ENCODE assay signal across 9 cellular contexts in the genomic region with DNA sequence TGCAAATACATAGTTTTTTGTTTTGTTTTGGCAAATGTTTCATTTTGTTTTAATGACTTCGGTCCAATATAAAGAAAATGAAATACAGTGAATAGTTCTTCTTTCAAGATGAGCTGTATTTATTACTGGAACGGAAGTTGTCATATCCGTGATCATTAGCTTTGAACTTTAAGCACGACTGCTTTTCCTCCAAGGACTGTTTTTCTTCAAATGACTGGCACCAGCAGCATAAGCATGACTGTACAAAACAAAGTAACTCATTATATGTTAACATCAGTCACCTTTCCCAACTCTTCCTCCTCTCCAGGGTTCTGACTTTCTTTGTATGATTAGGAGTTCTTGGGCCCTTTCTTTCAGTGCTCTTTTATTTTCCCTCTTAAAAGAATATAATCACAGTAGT. TPM values are rescaled to one million over a fixed set of nuclear protein-coding genes. Genes with fewer than 3 reads are reported as not detected.
DNase-seq lines count a peak whose midpoint lies in the region; ATAC-seq, FAIRE-seq and TF ChIP-seq lines count a peak whose summit lies in the region.
"Had no signal": no experiment of that assay in that cellular context is flagged by ENCODE, and none has a peak within 500 bp of the region (broad histone marks: within the 10 kb centered on the region; RNA-seq: fewer than 3 reads in every experiment).

No MANE protein-coding gene starts in this region.

- H3K4me2 ChIP-seq in GM12878 (ENCODE audit: control insufficient read depth, insufficient read depth), result peak overlapping the region; percentile 27; the same call in 1 of the 2 replicates
- H3K4me2 ChIP-seq: PC-9 had no signal

- H3K4me1 ChIP-seq in GM12878 (ENCODE audit: control insufficient read depth, insufficient read depth, low read length), result no peaks in the 10 kb centered on the region; the same call in 1 of the 2 replicates
- peaks cover 8% of the 10 kb centered on the region for H3K4me1 ChIP-seq in suprapubic skin
- H3K4me1 ChIP-seq in aorta (ENCODE audit: control insufficient read depth in 1 of 2, insufficient read depth in 2 of 2, low read length in 2 of 2), result no peaks in the 10 kb centered on the region

- H3K27me3 ChIP-seq in GM12878 (replicated peaks in 1 of 2; ENCODE audit: control insufficient read depth in 2 of 2, insufficient read depth in 2 of 2, low read length in 1 of 2) (no peaks in the 10 kb centered on the region), suprapubic skin (no peaks in the 10 kb centered on the region), aorta (ENCODE audit: control insufficient read depth in 1 of 2, insufficient read depth in 2 of 2, low read length in 1 of 2) (peaks cover 0 to 1% of the 10 kb centered on the region in 2 donors)

- H3K36me3 ChIP-seq in GM12878 (ENCODE audit: control insufficient read depth in 2 of 2, insufficient read depth in 2 of 2, low read length in 1 of 2) (no peaks in the 10 kb centered on the region), suprapubic skin (no peaks in the 10 kb centered on the region), aorta (ENCODE audit: control insufficient read depth in 1 of 2, insufficient read depth in 2 of 2, low read length in 1 of 2) (no peaks in the 10 kb centered on the region)

- no peak for TF ChIP-seq POLR2A in GM12878 (IDR thresholded peaks at IDR 0.05; ENCODE audit: low read depth, low read length)
- TF ChIP-seq POLR2A in suprapubic skin (IDR thresholded peaks at IDR 0.05), result no peak

- H2AFZ ChIP-seq in GM12878 (ENCODE audit: control insufficient read depth, low read depth, low read length), result peak overlapping the region; percentile 16
- H2AFZ ChIP-seq: PC-9 had no signal

- no TSS peak for BruUV-seq in GM12878 (replicated peaks; lab: Mats Ljungman, UMichigan)

- peak; percentile 91 for FAIRE-seq in GM12878 (lab: Jason Lieb, UNC)

- DNase-seq in GM12878 (ENCODE audit: low read depth, low spot score) (peak; percentile 66), suprapubic skin (ENCODE audit: low spot score in 2 of 2) (no peak), HEK293T (ENCODE audit: extremely low spot score) (no peak), NCI-H69 (lab: John Stamatoyannopoulos, UW) (no peak), aorta (no peak)
- DNase-seq: activated naive CD4-positive, alpha-beta T cell treated with Interleukin-2 at 50 U/mL for 16 hours; PC-9 had no signal

- TF ChIP-seq CTCF in GM12878 (IDR thresholded peaks at IDR 0.05 in 2 of 3, conservative IDR thresholded peaks at IDR 0.05 in 1 of 3; ENCODE audit: control insufficient read depth in 2 of 3, extremely low read depth in 1 of 3, insufficient read depth in 1 of 3, low read depth in 3 of 3, low read length in 3 of 3) (no peak), suprapubic skin (IDR thresholded peaks at IDR 0.05) (no peak)

- H3K9ac ChIP-seq in GM12878 (ENCODE audit: control insufficient read depth, insufficient read depth, low read length), result no peak overlapping the region

- H3K4me3 ChIP-seq in GM12878 (no peak overlapping the region), suprapubic skin (no peak overlapping the region), aorta (ENCODE audit: low read length in 2 of 2) (no peak overlapping the region)
- H3K4me3 ChIP-seq: PC-9 had no signal

- H4K20me1 ChIP-seq in GM12878 (ENCODE audit: control insufficient read depth, insufficient read depth), result no peaks in the 10 kb centered on the region

- in situ Hi-C loops in GM12878 (cut with MboI), result no loop called here

- H3K27ac ChIP-seq in GM12878 (ENCODE audit: control insufficient read depth, insufficient read depth) (no peak overlapping the region), suprapubic skin (peak overlapping the region; percentile 72), aorta (ENCODE audit: low read depth in 1 of 2, low read length in 2 of 2) (no peak overlapping the region)
- H3K27ac ChIP-seq: PC-9 had no signal

- POLR2A ChIA-PET in GM12878 (lab: Charles Lee) (interaction anchor here (0.5 kb wide), 1 partner anchor 871 kb away, joined by 3 read pairs; a partner anchor contains a TSS), HEK293T (lab: Yijun Ruan, JAX) (no interaction called here)

- no peaks in the 10 kb centered on the region for H3K79me2 ChIP-seq in GM12878 (ENCODE audit: control insufficient read depth, insufficient read depth, low read length)

- ATAC-seq in GM19455 (IDR thresholded peaks at IDR 0.05; ENCODE audit: unreplicated experiment), result peak; percentile 99
- peak; percentile 77 for ATAC-seq in HG03045 (IDR thresholded peaks at IDR 0.05; ENCODE audit: unreplicated experiment)
- ATAC-seq in GM12878, result peak; percentile 97
- no peak for ATAC-seq in aorta (ENCODE audit: low FRiP score)

- 0% methylated on average over 4 of the region's 4 CpGs for WGBS in GM12878 (ENCODE audit: insufficient coverage, insufficient replicate concordance, low lambda C conversion rate, missing lambda C conversion rate)
- WGBS in suprapubic skin, result 34% methylated on average over 4 of the region's 4 CpGs
- 35 to 38% methylated on average over 4 of the region's 4 CpGs for WGBS in aorta, 2 donors

- RAD21 ChIA-PET in GM12878 (lab: Charles Lee; ENCODE audit: unreplicated experiment), result interaction anchor here (1.1 to 1.8 kb wide), 2 partner anchors 10 to 32 kb away, joined by 4 read pairs; no protein-coding TSS in a partner anchor

- intact Hi-C loops in GM12878 (cut with micrococcal nuclease; ENCODE audit: unreplicated experiment), result no loop called here
- intact Hi-C loops in aorta (cut with DNase I), result no loop called here

- CTCF ChIA-PET in GM12878 (lab: Yijun Ruan, JAX) (interaction anchor here (1.0 to 1.2 kb wide), 5 partner anchors 11 to 223 kb away, joined by 3 to 5 read pairs (median 3); no protein-coding TSS in a partner anchor), HEK293T (lab: Yijun Ruan, JAX) (interaction anchor here (0.5 to 0.6 kb wide), 2 partner anchors 137 to 530 kb away, joined by 4 to 5 read pairs; no protein-coding TSS in a partner anchor)

- H3K9me3 ChIP-seq in GM12878 (replicated peaks; ENCODE audit: control insufficient read depth, insufficient read depth, low read length) (no peaks in the 10 kb centered on the region; the same call in 2 of the 3 replicates), suprapubic skin (no peaks in the 10 kb centered on the region), aorta (ENCODE audit: control insufficient read depth, low read length) (no peaks in the 10 kb centered on the region)

- TF ChIP-seq EP300 in GM12878 (IDR thresholded peaks at IDR 0.05; ENCODE audit: borderline replicate concordance in 1 of 2, control insufficient read depth in 1 of 2, low read depth in 2 of 2, low read length in 2 of 2) (peak; percentile 59 to 78; a peak in 3 of 4 replicates), suprapubic skin (IDR thresholded peaks at IDR 0.05) (no peak)

- peak; percentile 13; the same call in 1 of the 2 replicates for TF ChIP-seq RAD21 in GM12878 (IDR thresholded peaks at IDR 0.05; ENCODE audit: insufficient read depth, low read depth, low read length)

- SMC1A ChIA-PET in GM12878 (lab: Charles Lee; ENCODE audit: uncharacterized antibody, unreplicated experiment), result interaction anchor here (0.6 to 1.4 kb wide), 7 partner anchors 9 to 223 kb away, joined by 3 to 5 read pairs (median 4); no protein-coding TSS in a partner anchor

TF ChIP-seq in GM12878, 131 proteins besides CTCF, POLR2A, EP300 and RAD21 (continues in another document):
- TF ChIP-seq TBL1XR1 (IDR thresholded peaks at IDR 0.05; ENCODE audit: low read depth, low read length) (no peak; the same call in 1 of the 2 replicates), GABPA (IDR thresholded peaks at IDR 0.05; ENCODE audit: low read depth) (peak; percentile 75), NFXL1 (IDR thresholded peaks at IDR 0.05; ENCODE audit: borderline replicate concordance) (no peak)

TF ChIP-seq in HEK293T, 16 proteins besides CTCF, POLR2A, EP300 and RAD21 (continues in another document):
- TF ChIP-seq NFRKB (IDR thresholded peaks at IDR 0.05) (no peak), BHLHE40 (IDR thresholded peaks at IDR 0.05; ENCODE audit: borderline replicate concordance) (no peak), FOXM1 (IDR thresholded peaks at IDR 0.05; ENCODE audit: borderline replicate concordance) (no peak), TARDBP (IDR thresholded peaks at IDR 0.05) (no peak), ZNF384 (IDR thresholded peaks at IDR 0.05) (no peak), L3MBTL2 (conservative IDR thresholded peaks at IDR 0.05) (no peak), CTBP1 (IDR thresholded peaks at IDR 0.05; ENCODE audit: borderline replicate concordance) (no peak), FOXK2 (IDR thresholded peaks at IDR 0.05) (no peak), FOXA1 (IDR thresholded peaks at IDR 0.05) (no peak), ARNT (IDR thresholded peaks at IDR 0.05) (no peak), ELF4 (IDR thresholded peaks at IDR 0.05) (no peak), HDGF (IDR thresholded peaks at IDR 0.05; ENCODE audit: borderline replicate concordance) (no peak)
- TF ChIP-seq, protein P1, sequence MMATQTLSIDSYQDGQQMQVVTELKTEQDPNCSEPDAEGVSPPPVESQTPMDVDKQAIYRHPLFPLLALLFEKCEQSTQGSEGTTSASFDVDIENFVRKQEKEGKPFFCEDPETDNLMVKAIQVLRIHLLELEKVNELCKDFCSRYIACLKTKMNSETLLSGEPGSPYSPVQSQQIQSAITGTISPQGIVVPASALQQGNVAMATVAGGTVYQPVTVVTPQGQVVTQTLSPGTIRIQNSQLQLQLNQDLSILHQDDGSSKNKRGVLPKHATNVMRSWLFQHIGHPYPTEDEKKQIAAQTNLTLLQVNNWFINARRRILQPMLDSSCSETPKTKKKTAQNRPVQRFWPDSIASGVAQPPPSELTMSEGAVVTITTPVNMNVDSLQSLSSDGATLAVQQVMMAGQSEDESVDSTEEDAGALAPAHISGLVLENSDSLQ (IDR thresholded peaks at IDR 0.05), result no peak

RNA-seq across cellular contexts. Expression of a gene that starts 20.5 kb away (rescaled TPM):
- 0.20 TPM in 1 of 2 replicates, not detected in the other for total RNA-seq in GM12878 (2013; cell fraction: nucleolus; rRNA removed)
- total RNA-seq in GM12878 (2014; rRNA removed), result not detected in 2 replicates
- total RNA-seq in GM12878 (2014; rRNA removed; fragmentation: Illumina TruSeq; extraction: Trizol), result not detected in 2 replicates
- not detected in 2 replicates for total RNA-seq in GM12878 (2021)
- polyA plus RNA-seq in GM12878 (2011; ENCODE audit: low read depth), result not detected
- polyA plus RNA-seq in GM12878 (2011; rRNA removed), result not detected in 2 replicates
- polyA plus RNA-seq in GM12878 (2011; cell fraction: cytosol; rRNA removed), result not detected in 2 replicates
- polyA plus RNA-seq in GM12878 (2011; cell fraction: nucleus; rRNA removed), result not detected in 2 replicates
- not detected in 2 replicates for polyA plus RNA-seq in GM12878 (2012)
- not detected in 2 replicates for polyA plus RNA-seq in GM12878 (2014; fragmentation: Illumina TruSeq; extraction: Trizol)
- polyA plus RNA-seq in GM12878 (2014; fragmentation: Nextera tagmentation; extraction: Ambion mirVana), result not detected
- not detected in 2 replicates for polyA plus RNA-seq in GM12878 (2014; rRNA removed)
- not detected for polyA plus RNA-seq in GM12878 (2016; fragmentation: Nextera tagmentation; extraction: Ambion mirVana)
- polyA minus RNA-seq in GM12878 (2011; rRNA and poly(A)+ RNA removed), result not detected in 2 replicates
- not detected in 2 replicates for polyA minus RNA-seq in GM12878 (2011; cell fraction: cytosol; rRNA and poly(A)+ RNA removed)
- not detected in 2 replicates for polyA minus RNA-seq in GM12878 (2011; cell fraction: nucleus; rRNA and poly(A)+ RNA removed)
- 10 to 100 TPM; 22.9 to 35.2 (median 26.8) TPM for total RNA-seq in suprapubic skin
- total RNA-seq in aorta, result 10 to 100 TPM; 17.8 to 39.9 TPM
- polyA plus RNA-seq in aorta, result 1 to 10 TPM in 1 of 2 donors, under 1 TPM in 1; 0.50 to 1.9 TPM
- total RNA-seq: PC-9 had no signal

Comparison
In these comparisons a context has a peak if more than half of its experiments do, and no peak if none do; other contexts are left out.
1. RNA of a gene that starts 20.5 kb away (total RNA-seq): 17.8 to 39.9 TPM in aorta and 22.9 to 35.2 TPM in suprapubic skin; 0.20 TPM in GM12878; every median in the first group is over 10 times any median in the second.